Comparison of ENCODE assay signal across 21 cellular contexts in genomic region chr4:94870151-94870550, GRCh38.
DNase-seq lines count a peak whose midpoint lies in the region; ATAC-seq, FAIRE-seq and TF ChIP-seq lines count a peak whose summit lies in the region.
"Had no signal": no experiment of that assay in that cellular context is flagged by ENCODE, and none has a peak within 500 bp of the region (broad histone marks: within the 10 kb centered on the region; RNA-seq: fewer than 3 reads in every experiment).

No MANE protein-coding gene starts in this region.

- no peaks in the 10 kb centered on the region for H3K36me3 Mint-ChIP-seq in activated CD8-positive, alpha-beta T cell treated with anti-CD3 and anti-CD28 coated beads for 36 hours (ENCODE audit: low read depth)
- H3K36me3 Mint-ChIP-seq: CD14-positive monocyte had no signal

- H3K4me1 Mint-ChIP-seq in activated CD8-positive, alpha-beta T cell treated with anti-CD3 and anti-CD28 coated beads for 36 hours (ENCODE audit: low read depth): no peaks in the 10 kb centered on the region
- H3K4me1 Mint-ChIP-seq: CD14-positive monocyte had no signal

- H3K27ac Mint-ChIP-seq in activated CD8-positive, alpha-beta T cell treated with anti-CD3 and anti-CD28 coated beads for 36 hours: no peak overlapping the region
- H3K27ac Mint-ChIP-seq: CD14-positive monocyte had no signal

- CTCF ChIA-PET in activated CD8-positive, alpha-beta T cell treated with anti-CD3 and anti-CD28 coated beads for 36 hours (lab: Charles Lee): no interaction called here

- no peaks in the 10 kb centered on the region for H3K9me3 Mint-ChIP-seq in activated CD8-positive, alpha-beta T cell treated with anti-CD3 and anti-CD28 coated beads for 36 hours

- no peak overlapping the region for H3K4me3 ChIP-seq in Jurkat, Clone E6-1 (ENCODE audit: low read length)
- H3K4me3 ChIP-seq in fibroblast of mammary gland (ENCODE audit: control insufficient read depth, low read depth, low read length): no peak overlapping the region

- POLR2A ChIA-PET in activated CD8-positive, alpha-beta T cell treated with anti-CD3 and anti-CD28 coated beads for 36 hours (lab: Charles Lee): no interaction called here

- intact Hi-C loops in activated CD8-positive, alpha-beta T cell treated with anti-CD3 and anti-CD28 coated beads for 36 hours (cut with micrococcal nuclease): no loop called here

- no peaks in the 10 kb centered on the region for H3K27me3 Mint-ChIP-seq in activated CD8-positive, alpha-beta T cell treated with anti-CD3 and anti-CD28 coated beads for 36 hours

- no peak overlapping the region for H3K4me3 Mint-ChIP-seq in activated CD8-positive, alpha-beta T cell treated with anti-CD3 and anti-CD28 coated beads for 36 hours
- H3K4me3 Mint-ChIP-seq: CD14-positive monocyte had no signal

- TF ChIP-seq CTCF in fibroblast of mammary gland (conservative IDR thresholded peaks at IDR 0.05; ENCODE audit: control insufficient read depth, insufficient read depth, low read depth, low read length): no peak
- no peak for TF ChIP-seq CTCF in activated CD8-positive, alpha-beta T cell treated with anti-CD3 and anti-CD28 coated beads for 36 hours (IDR thresholded peaks at IDR 0.05)

- no peak for ATAC-seq in GM18861 (IDR thresholded peaks at IDR 0.05; ENCODE audit: unreplicated experiment)
- ATAC-seq in activated CD8-positive, alpha-beta T cell treated with anti-CD3 and anti-CD28 coated beads for 36 hours: no peak
- ATAC-seq: HCT116, Panc1 had no signal

- DNase-seq in SKM-1 treated with dmso at 0.1 percent for 144 hours (lab: John Stamatoyannopoulos, UW; ENCODE audit: unreplicated experiment) (peak; percentile 10), SKM-1 (lab: John Stamatoyannopoulos, UW; ENCODE audit: unreplicated experiment) (no peak), fibroblast of mammary gland (ENCODE audit: low read depth) (peak; percentile 21), NCI-H187 treated with DMSO at 0.1 percent for 48 hours (lab: John Stamatoyannopoulos, UW) (no peak), urothelium cell line (ENCODE audit: low spot score) (no peak)
- peak; percentile 0 for DNase-seq in Jurkat, Clone E6-1 (ENCODE audit: low read depth, low spot score)
- DNase-seq in activated CD8-positive, alpha-beta T cell treated with anti-CD3 and anti-CD28 coated beads for 36 hours: no peak
- DNase-seq: 8988T, COR-L47, DMS153, EL, KBM-7, NCI-H1048, NCI-H146, NCI-H2081 treated with DMSO at 0.1 percent for 48 hours, NCI-H510A treated with DMSO at 0.1 percent for 48 hours had no signal

- FAIRE-seq in urothelium cell line (lab: Jason Lieb, UNC): no peak
- FAIRE-seq: GM19239 had no signal

Comparison
In these comparisons a context has a peak if more than half of its experiments do, and no peak if none do; other contexts are left out.
1. DNase-seq: peak in SKM-1 treated with dmso at 0.1 percent for 144 hours (single experiment), Jurkat, Clone E6-1 (single experiment) and fibroblast of mammary gland (single experiment); none in SKM-1 (single experiment), NCI-H187 treated with DMSO at 0.1 percent for 48 hours (single experiment), activated CD8-positive, alpha-beta T cell treated with anti-CD3 and anti-CD28 coated beads for 36 hours (single experiment) and urothelium cell line (single experiment).